In genomic region chr22:28795932-28796856, GRCh38 we compare ENCODE assay signal across 13 cellular contexts. TPM values are rescaled to one million over a fixed set of nuclear protein-coding genes. Genes with fewer than 3 reads are reported as not detected.
A peak's percentile ranks its signal among the peaks of the same experiment; 100 is the strongest.
DNase-seq lines count a peak whose midpoint lies in the region; ATAC-seq and TF ChIP-seq lines count a peak whose summit lies in the region.
"Had no signal": no experiment of that assay in that cellular context is flagged by ENCODE, and none has a peak within 500 bp of the region (broad histone marks: within the 10 kb centered on the region; RNA-seq: fewer than 3 reads in every experiment).

No MANE protein-coding gene starts in this region.

- WGBS in thyroid gland, 2 donors = 71 to 72% methylated on average over 5 of the region's 5 CpGs

- no peak for TF ChIP-seq POLR2A in thyroid gland (IDR thresholded peaks at IDR 0.05)

- H3K9me3 ChIP-seq in thyroid gland = no peaks in the 10 kb centered on the region
- H3K9me3 ChIP-seq: adrenal gland had no signal

- no peak overlapping the region for H3K4me3 ChIP-seq in thyroid gland (replicated peaks in 1 of 3)
- H3K4me3 ChIP-seq: adrenal gland had no signal

- no peaks in the 10 kb centered on the region for H3K27me3 Mint-ChIP-seq in activated T-cell treated with anti-CD3 and anti-CD28 coated beads, Interleukin-2, amount 50 U/mL, for 72 hours (ENCODE audit: low read depth)
- H3K27me3 Mint-ChIP-seq in activated CD4-positive, alpha-beta memory T cell treated with anti-CD3 and anti-CD28 coated beads for 36 hours = no peaks in the 10 kb centered on the region
- H3K27me3 Mint-ChIP-seq in immature natural killer cell (ENCODE audit: low read depth in 3 of 3) = peaks cover 15 to 23% (median 23%) of the 10 kb centered on the region in 3 donors

- no peaks in the 10 kb centered on the region for H3K9me3 Mint-ChIP-seq in activated T-cell treated with anti-CD3 and anti-CD28 coated beads, Interleukin-2, amount 50 U/mL, for 72 hours
- H3K9me3 Mint-ChIP-seq in activated CD4-positive, alpha-beta memory T cell treated with anti-CD3 and anti-CD28 coated beads for 36 hours = no peaks in the 10 kb centered on the region
- H3K9me3 Mint-ChIP-seq in immature natural killer cell = no peaks in the 10 kb centered on the region

- peaks cover 40 to 42% of the 10 kb centered on the region in 2 donors for H3K4me1 ChIP-seq in thyroid gland

- no peak for TF ChIP-seq CTCF in thyroid gland (IDR thresholded peaks at IDR 0.05)

- ATAC-seq in activated T-cell treated with anti-CD3 and anti-CD28 coated beads, Interleukin-2, amount 50 U/mL, for 72 hours (replicated peaks in 1 of 2) = peak in 1 of 2 donors; percentile 6
- ATAC-seq in GM19455 (IDR thresholded peaks at IDR 0.05; ENCODE audit: unreplicated experiment) (no peak), HG02642 (IDR thresholded peaks at IDR 0.05; ENCODE audit: poor library complexity, unreplicated experiment) (no peak)
- ATAC-seq: left colon had no signal

- H3K36me3 Mint-ChIP-seq in activated T-cell treated with anti-CD3 and anti-CD28 coated beads, Interleukin-2, amount 50 U/mL, for 72 hours (ENCODE audit: insufficient read depth in 2 of 2) = peaks cover 28 to 43% of the 10 kb centered on the region in 2 donors
- H3K36me3 Mint-ChIP-seq in activated CD4-positive, alpha-beta memory T cell treated with anti-CD3 and anti-CD28 coated beads for 36 hours = peaks cover 65% of the 10 kb centered on the region
- peaks cover 34 to 61% (median 43%) of the 10 kb centered on the region in 3 donors for H3K36me3 Mint-ChIP-seq in immature natural killer cell

- H3K27ac ChIP-seq in thyroid gland = peak overlapping the region in 2 of 3 donors; percentile 22 to 98

- CTCF ChIA-PET in activated CD4-positive, alpha-beta memory T cell treated with anti-CD3 and anti-CD28 coated beads for 36 hours (lab: Charles Lee) = interaction anchor here (1.5 kb wide), 1 partner anchor 32 kb away, joined by 5 read pairs; no protein-coding TSS in a partner anchor

- H3K4me1 Mint-ChIP-seq in activated T-cell treated with anti-CD3 and anti-CD28 coated beads, Interleukin-2, amount 50 U/mL, for 72 hours (ENCODE audit: low read depth) = peaks cover 66% of the 10 kb centered on the region
- H3K4me1 Mint-ChIP-seq in activated CD4-positive, alpha-beta memory T cell treated with anti-CD3 and anti-CD28 coated beads for 36 hours (ENCODE audit: low read depth) = peaks cover 62% of the 10 kb centered on the region
- H3K4me1 Mint-ChIP-seq in immature natural killer cell = peaks cover 74 to 82% of the 10 kb centered on the region in 2 donors

- peaks cover 38 to 59% of the 10 kb centered on the region in 2 donors for H3K36me3 ChIP-seq in thyroid gland

- no peaks in the 10 kb centered on the region for H3K27me3 ChIP-seq in thyroid gland
- H3K27me3 ChIP-seq: adrenal gland had no signal

- no peak for DNase-seq in activated T-cell treated with anti-CD3 and anti-CD28 coated beads, Interleukin-2, amount 50 U/mL, for 72 hours
- DNase-seq in activated T-cell treated with anti-CD3 and anti-CD28 coated beads, Interleukin-2, amount 50 U/mL, for 1 hour = no peak
- no peak for DNase-seq in activated CD4-positive, alpha-beta memory T cell treated with anti-CD3 and anti-CD28 coated beads for 36 hours
- no peak for DNase-seq in immature natural killer cell
- no peak for DNase-seq in thyroid gland
- no peak for DNase-seq in NCI-H1436 treated with DMSO at 0.1 percent for 48 hours (lab: John Stamatoyannopoulos, UW)
- DNase-seq: AML-193, left colon, NCI-H526 treated with DMSO at 0.1 percent for 48 hours, small intestine had no signal

- POLR2A ChIA-PET in activated CD4-positive, alpha-beta memory T cell treated with anti-CD3 and anti-CD28 coated beads for 36 hours (lab: Charles Lee) = interaction anchor here (1.6 to 2.9 kb wide), 2 partner anchors 9 to 23 kb away, joined by 5 to 13 read pairs; partner anchors contain the start of gene CCDC117

- peak overlapping the region; percentile 59 to 86 for H3K4me3 Mint-ChIP-seq in activated T-cell treated with anti-CD3 and anti-CD28 coated beads, Interleukin-2, amount 50 U/mL, for 72 hours
- H3K4me3 Mint-ChIP-seq in activated CD4-positive, alpha-beta memory T cell treated with anti-CD3 and anti-CD28 coated beads for 36 hours = peak overlapping the region; percentile 47
- H3K4me3 Mint-ChIP-seq in immature natural killer cell = peak overlapping the region; percentile 90 to 98 (median 96)

- intact Hi-C loops in activated CD4-positive, alpha-beta memory T cell treated with anti-CD3 and anti-CD28 coated beads for 36 hours (cut with micrococcal nuclease) = no loop called here
- intact Hi-C loops in thyroid gland (cut with DNase I) = no loop called here

- peak overlapping the region; percentile 85 for H3K27ac Mint-ChIP-seq in activated T-cell treated with anti-CD3 and anti-CD28 coated beads, Interleukin-2, amount 50 U/mL, for 72 hours
- peak overlapping the region; percentile 75 for H3K27ac Mint-ChIP-seq in activated CD4-positive, alpha-beta memory T cell treated with anti-CD3 and anti-CD28 coated beads for 36 hours
- peak overlapping the region; percentile 68 to 100 (median 84) for H3K27ac Mint-ChIP-seq in immature natural killer cell

RNA-seq across cellular contexts. Expression of gene XBP1, which starts 4.2 kb away (rescaled TPM):
- 100 to 1,000 TPM; 205 to 209 TPM for total RNA-seq in activated T-cell treated with anti-CD3 and anti-CD28 coated beads, Interleukin-2, amount 50 U/mL, for 72 hours
- 100 to 1,000 TPM; 128 to 132 TPM for total RNA-seq in activated CD4-positive, alpha-beta memory T cell treated with anti-CD3 and anti-CD28 coated beads for 36 hours
- 1,000 to 10,000 TPM in 1 of 3 donors, 100 to 1,000 TPM in 2; 600 to 1,153 (median 962) TPM for polyA plus RNA-seq in immature natural killer cell
- total RNA-seq in thyroid gland = 100 to 1,000 TPM; 301 to 513 (median 421) TPM

RNA-seq across cellular contexts. Expression of gene CCDC117, which starts 23.7 kb away (rescaled TPM):
- total RNA-seq in activated T-cell treated with anti-CD3 and anti-CD28 coated beads, Interleukin-2, amount 50 U/mL, for 72 hours = 10 to 100 TPM; 24.0 to 26.9 TPM
- total RNA-seq in activated CD4-positive, alpha-beta memory T cell treated with anti-CD3 and anti-CD28 coated beads for 36 hours = 10 to 100 TPM; 27.7 to 31.6 TPM
- 10 to 100 TPM; 13.7 to 21.4 (median 14.7) TPM for polyA plus RNA-seq in immature natural killer cell
- total RNA-seq in thyroid gland = 10 to 100 TPM; 21.2 to 40.2 (median 26.5) TPM

RNA-seq across cellular contexts. Expression of gene HSCB, which starts 54.4 kb away (rescaled TPM):
- 10 to 100 TPM; 21.6 to 24.1 TPM for total RNA-seq in activated T-cell treated with anti-CD3 and anti-CD28 coated beads, Interleukin-2, amount 50 U/mL, for 72 hours
- 10 to 100 TPM; 16.5 to 18.1 TPM for total RNA-seq in activated CD4-positive, alpha-beta memory T cell treated with anti-CD3 and anti-CD28 coated beads for 36 hours
- 10 to 100 TPM; 32.5 to 36.3 (median 35.8) TPM for polyA plus RNA-seq in immature natural killer cell
- 10 to 100 TPM; 10.7 to 30.6 (median 25.6) TPM for total RNA-seq in thyroid gland

RNA-seq across cellular contexts. Expression of gene CHEK2, which starts 54.6 kb away (rescaled TPM):
- total RNA-seq in activated T-cell treated with anti-CD3 and anti-CD28 coated beads, Interleukin-2, amount 50 U/mL, for 72 hours = 10 to 100 TPM; 29.2 to 32.1 TPM
- 10 to 100 TPM; 30.0 to 36.0 TPM for total RNA-seq in activated CD4-positive, alpha-beta memory T cell treated with anti-CD3 and anti-CD28 coated beads for 36 hours
- 10 to 100 TPM in 1 of 3 donors, 1 to 10 TPM in 2; 6.2 to 10.6 (median 9.6) TPM for polyA plus RNA-seq in immature natural killer cell
- total RNA-seq in thyroid gland = 10 to 100 TPM in 2 of 4 donors, 1 to 10 TPM in 2; 7.1 to 16.0 (median 9.4) TPM
